18 cellular contexts compared by ENCODE assay signal in genomic region chr7:22208806-22209205, GRCh38.
"Had no signal": no experiment of that assay in that cellular context is flagged by ENCODE, and none has a peak within 500 bp of the region (broad histone marks: within the 10 kb centered on the region; RNA-seq: fewer than 3 reads in every experiment).

No MANE protein-coding gene starts in this region.

- ATAC-seq: activated CD8-positive, alpha-beta memory T cell treated with anti-CD3 and anti-CD28 coated beads, Interleukin-2, amount 10 ng/mL, durations not matched to agents 7 days and 5 days; gastroesophageal sphincter; left lobe of liver; naive thymus-derived CD8-positive, alpha-beta T cell; stimulated activated naive B cell treated with anti-CD40 and anti-IgM and Interleukin-4, amounts not matched to agents 10 μg/mL and 1 μg/mL and 100 μg/mL, for 72 hours had no signal

- H3K9me3 ChIP-seq: gastroesophageal sphincter, neutrophil, upper lobe of left lung had no signal

- H3K4me3 ChIP-seq: gastroesophageal sphincter, upper lobe of left lung had no signal

- H3K27me3 ChIP-seq: gastroesophageal sphincter, neutrophil, upper lobe of left lung had no signal

- DNase-seq: activated CD4-positive, alpha-beta memory T cell treated with anti-CD3 and anti-CD28 coated beads for 36 hours; activated CD4-positive, CD25-positive, alpha-beta regulatory T cell treated with anti-CD3 and anti-CD28 coated beads, Interleukin-2, amount 50 U/mL, for 72 hours; activated CD8-positive, alpha-beta memory T cell treated with anti-CD3 and anti-CD28 coated beads, Interleukin-2, amount 10 ng/mL, durations not matched to agents 7 days and 5 days; activated naive CD4-positive, alpha-beta T cell treated with anti-CD3 and anti-CD28 coated beads, Interleukin-2, amount 50 U/mL, for 16 hours; activated T-cell treated with anti-CD3 and anti-CD28 coated beads, Interleukin-2, amount 50 U/mL, for 24 hours; caudate nucleus; islet precursor cell; naive thymus-derived CD8-positive, alpha-beta T cell; posterior cingulate gyrus; retina; stimulated activated CD4-positive, alpha-beta T cell treated with anti-CD3 and anti-CD28 coated beads, Interleukin-2, amount 100 ng/mL, for 48 hours; stimulated activated naive B cell treated with anti-CD40 and anti-IgM and Interleukin-4, amounts not matched to agents 10 μg/mL and 1 μg/mL and 100 μg/mL, for 72 hours; substantia nigra; upper lobe of left lung had no signal

- H3K27ac ChIP-seq: gastroesophageal sphincter, neutrophil had no signal

- FAIRE-seq: colon had no signal

- H3K36me3 ChIP-seq: gastroesophageal sphincter, neutrophil had no signal
